ENCODE assay signal across 1 cellular context in the genomic region with DNA sequence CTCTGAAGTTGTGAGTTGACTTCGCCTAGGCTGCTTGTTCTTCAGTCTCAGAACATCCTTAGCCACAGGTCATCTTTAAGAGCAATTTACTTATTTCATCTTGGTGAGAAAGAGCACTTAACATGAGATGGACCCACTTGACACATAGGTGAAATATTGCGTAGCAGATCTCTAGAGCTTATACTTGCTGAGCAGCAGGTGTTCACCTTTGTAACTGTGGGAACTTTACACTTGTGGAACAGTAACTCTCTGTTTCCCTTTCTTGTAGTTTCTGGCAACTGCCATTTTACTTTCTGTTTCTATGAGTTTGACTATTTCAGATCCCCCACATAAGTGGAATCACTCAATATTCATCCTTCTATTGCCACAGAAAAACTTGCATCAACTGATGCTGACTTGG.
A peak's percentile ranks its signal among the peaks of the same experiment; 100 is the strongest.
TF ChIP-seq lines count a peak whose summit lies in the region.

No MANE protein-coding gene starts in this region.

TF ChIP-seq in GM12878, 131 proteins besides CTCF, POLR2A, EP300 and RAD21 (continued from another document):
- no peak for TF ChIP-seq PML (IDR thresholded peaks at IDR 0.05; ENCODE audit: low read length)
- TF ChIP-seq, protein P1, sequence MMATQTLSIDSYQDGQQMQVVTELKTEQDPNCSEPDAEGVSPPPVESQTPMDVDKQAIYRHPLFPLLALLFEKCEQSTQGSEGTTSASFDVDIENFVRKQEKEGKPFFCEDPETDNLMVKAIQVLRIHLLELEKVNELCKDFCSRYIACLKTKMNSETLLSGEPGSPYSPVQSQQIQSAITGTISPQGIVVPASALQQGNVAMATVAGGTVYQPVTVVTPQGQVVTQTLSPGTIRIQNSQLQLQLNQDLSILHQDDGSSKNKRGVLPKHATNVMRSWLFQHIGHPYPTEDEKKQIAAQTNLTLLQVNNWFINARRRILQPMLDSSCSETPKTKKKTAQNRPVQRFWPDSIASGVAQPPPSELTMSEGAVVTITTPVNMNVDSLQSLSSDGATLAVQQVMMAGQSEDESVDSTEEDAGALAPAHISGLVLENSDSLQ (IDR thresholded peaks at IDR 0.05), result peak; percentile 55; the same call in 1 of the 2 replicates
- TF ChIP-seq LARP7 (IDR thresholded peaks at IDR 0.05), result no peak
- TF ChIP-seq ZZZ3 (IDR thresholded peaks at IDR 0.05; ENCODE audit: control insufficient read depth, insufficient read length, low read depth), result no peak
- 0 out of 2 replicates have a peak, but pooled peaks have one; percentile 66 for TF ChIP-seq STAT3 (IDR thresholded peaks at IDR 0.05; ENCODE audit: low read depth, low read length)
- TF ChIP-seq IRF4 (IDR thresholded peaks at IDR 0.05; ENCODE audit: low read depth, low read length), result no peak
